1 cellular context compared by ENCODE assay signal in the genomic region with DNA sequence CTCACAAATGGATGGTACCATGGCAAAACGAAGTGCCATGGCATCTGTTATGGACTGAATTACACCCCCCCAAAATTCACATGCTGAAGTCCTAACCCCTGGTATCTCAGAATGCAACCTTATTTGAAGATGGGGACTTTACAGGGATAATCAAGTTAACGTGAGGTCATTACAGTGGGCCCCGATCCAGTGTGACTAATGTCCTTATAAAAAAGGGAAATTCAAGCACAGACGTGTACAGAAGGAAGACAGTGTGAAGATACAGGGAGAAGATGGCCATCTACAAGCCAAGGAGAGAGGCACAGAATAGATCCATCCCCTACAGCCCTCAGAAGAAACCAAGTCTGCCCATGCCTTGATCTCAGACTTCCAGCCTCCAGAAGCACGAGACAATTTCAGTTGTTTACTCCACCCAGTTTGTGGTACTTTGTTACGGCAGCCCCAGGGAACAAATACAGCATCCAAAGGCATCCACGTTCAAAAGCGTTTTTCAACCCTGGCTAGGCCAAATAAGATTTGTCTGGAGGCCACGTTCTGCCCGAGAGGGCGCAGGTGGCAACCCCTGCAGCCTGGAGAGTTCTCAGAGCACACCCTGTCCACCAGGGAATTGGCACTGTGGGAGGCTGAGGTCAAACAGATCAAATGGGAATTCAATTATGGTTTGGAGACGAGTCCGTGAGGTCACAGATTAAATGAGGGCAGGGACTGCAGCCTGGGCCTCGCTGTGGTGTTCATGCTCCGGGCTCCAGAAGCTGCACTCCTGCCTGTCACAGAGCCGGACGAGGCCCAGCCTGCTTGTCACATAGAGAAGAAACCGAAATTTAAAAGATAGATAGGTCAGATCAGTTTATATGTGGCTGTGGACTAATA.
TF ChIP-seq lines count a peak whose summit lies in the region.

No MANE protein-coding gene starts in this region.

TF ChIP-seq in K562, 482 proteins besides CTCF, POLR2A, EP300 and RAD21 (continued from another document):
- TF ChIP-seq SFPQ (IDR thresholded peaks at IDR 0.05; ENCODE audit: low read depth, low read length) = no peak
- TF ChIP-seq ELK1 (CRISPR knock-in tag; IDR thresholded peaks at IDR 0.05) = no peak
TF ChIP-seq in K562: peak in this region for 0.
